ENCODE assay signal across 9 cellular contexts in genomic region chr9:21591221-21592062, GRCh38.
A peak's percentile ranks its signal among the peaks of the same experiment; 100 is the strongest.
DNase-seq lines count a peak whose midpoint lies in the region; ATAC-seq, FAIRE-seq and TF ChIP-seq lines count a peak whose summit lies in the region.
"Had no signal": no experiment of that assay in that cellular context is flagged by ENCODE, and none has a peak within 500 bp of the region (broad histone marks: within the 10 kb centered on the region; RNA-seq: fewer than 3 reads in every experiment).

No MANE protein-coding gene starts in this region.

- no peak overlapping the region for H2AFZ ChIP-seq in HepG2 (ENCODE audit: low read length)

- no peaks in the 10 kb centered on the region for H3K79me2 ChIP-seq in HepG2 (ENCODE audit: insufficient read depth, low read length)

- H3K4me2 ChIP-seq in HepG2 (ENCODE audit: low read depth, low read length): no peak overlapping the region

- H3K27me3 ChIP-seq in SJSA1 (replicated peaks) (no peaks in the 10 kb centered on the region), HepG2 (ENCODE audit: control insufficient read depth in 1 of 2, insufficient read depth in 2 of 2, low read length in 2 of 2) (no peaks in the 10 kb centered on the region)
- H3K27me3 ChIP-seq: cardiac muscle cell had no signal

- TF ChIP-seq RAD21 in HepG2 (CRISPR knock-in tag; IDR thresholded peaks at IDR 0.05): no peak

- POLR2A ChIA-PET in HEK293 (lab: Yijun Ruan, JAX): interaction anchor here (2.4 kb wide), 1 partner anchor 15 kb away, joined by 6 read pairs; no protein-coding TSS in a partner anchor
- POLR2A ChIA-PET in HepG2 (lab: Yijun Ruan, JAX): no interaction called here

- H3K36me3 ChIP-seq in HEK293 (ENCODE audit: control insufficient read depth in 2 of 2, insufficient read depth in 1 of 2, low read length in 2 of 2) (no peaks in the 10 kb centered on the region), SJSA1 (no peaks in the 10 kb centered on the region), HepG2 (replicated peaks in 1 of 2; ENCODE audit: control insufficient read depth in 1 of 2, insufficient read depth in 2 of 2, low read length in 2 of 2) (no peaks in the 10 kb centered on the region)
- H3K36me3 ChIP-seq: cardiac muscle cell had no signal

- H3K27ac ChIP-seq in HEK293 (ENCODE audit: extremely low read depth, low read depth, low read length): no peak overlapping the region
- peak overlapping the region; percentile 93 for H3K27ac ChIP-seq in SJSA1
- H3K27ac ChIP-seq in HepG2 (ENCODE audit: extremely low read length, insufficient read depth, low read length): no peak overlapping the region
- H3K27ac ChIP-seq: cardiac muscle cell had no signal

- no peak for TF ChIP-seq EP300 in HepG2 (IDR thresholded peaks at IDR 0.05; ENCODE audit: low read depth in 2 of 2, low read length in 2 of 2)
- no peak for TF ChIP-seq EP300 in HepG2 (CRISPR knock-in tag; IDR thresholded peaks at IDR 0.05; ENCODE audit: borderline replicate concordance)

- peak; percentile 60; the same call in 2 of the 3 replicates for ATAC-seq in HepG2
- ATAC-seq in GM18858 (IDR thresholded peaks at IDR 0.05; ENCODE audit: unreplicated experiment): no peak

- WGBS in HepG2 (ENCODE audit: low lambda C conversion rate): 6% methylated on average over 5 of the region's 5 CpGs

- CTCF ChIA-PET in HEK293 (lab: Yijun Ruan, JAX) (interaction anchor here (0.5 to 0.7 kb wide), 5 partner anchors 10 to 1651 kb away, joined by 3 to 5 read pairs (median 3); no protein-coding TSS in a partner anchor), HepG2 (lab: Yijun Ruan, JAX; ENCODE audit: low intra/inter-chr PET ratio, low total read pairs) (no interaction called here)

- no peak overlapping the region for H3K4me3 ChIP-seq in HEK293 (ENCODE audit: low read depth, low read length)
- H3K4me3 ChIP-seq in SJSA1: peak overlapping the region; percentile 36
- H3K4me3 ChIP-seq in HepG2 (replicated peaks in 1 of 3; ENCODE audit: insufficient read depth in 1 of 3, low read depth in 2 of 3, low read length in 3 of 3): no peak overlapping the region
- H3K4me3 ChIP-seq: cardiac muscle cell had no signal

- intact Hi-C loops in HepG2 (cut with micrococcal nuclease; ENCODE audit: unreplicated experiment): no loop called here

- no peak for FAIRE-seq in HepG2 (lab: Jason Lieb, UNC)

- DNase-seq in AG20443 (ENCODE audit: low spot score): peak; percentile 93
- peak; percentile 83 to 90 for DNase-seq in SJSA1 (ENCODE audit: low read depth in 1 of 2, low spot score in 2 of 2)
- peak; percentile 95 for DNase-seq in astrocyte of the hippocampus (ENCODE audit: low read depth, low spot score)
- DNase-seq in HepG2 (ENCODE audit: low spot score): peak; percentile 14
- peak; percentile 26 to 42 for DNase-seq in stimulated activated CD8-positive, alpha-beta memory T cell treated with anti-CD3 and anti-CD28 coated beads, Interleukin-7, amount 100 ng/mL, for 4 hours (ENCODE audit: low read depth in 2 of 2)
- DNase-seq in NCI-H2171 (lab: John Stamatoyannopoulos, UW): no peak

- TF ChIP-seq CTCF in HEK293 (tag by site-specific recombination; IDR thresholded peaks at IDR 0.05): no peak
- no peak for TF ChIP-seq CTCF in HepG2 (CRISPR knock-in tag; IDR thresholded peaks at IDR 0.05)

- in situ Hi-C loops in HepG2 (cut with HindIII; ENCODE audit: extremely low pct_ligation_motif_present, low pct_unique_long_range_greater_than_20kb): no loop called here

- no peaks in the 10 kb centered on the region for H4K20me1 ChIP-seq in HepG2 (ENCODE audit: insufficient read depth, low read length)

- TF ChIP-seq POLR2A in HepG2 (IDR thresholded peaks at IDR 0.05; ENCODE audit: insufficient read depth in 1 of 2, low read depth in 2 of 2, low read length in 2 of 2): no peak

- H3K4me1 ChIP-seq in HEK293 (ENCODE audit: control insufficient read depth, insufficient read depth, low read length) (no peaks in the 10 kb centered on the region), SJSA1 (replicated peaks) (peaks cover 16% of the 10 kb centered on the region), HepG2 (ENCODE audit: insufficient read depth, low read length) (no peaks in the 10 kb centered on the region)

- H3K9me3 ChIP-seq in HEK293 (ENCODE audit: control insufficient read depth, insufficient read depth, low read depth, low read length) (no peaks in the 10 kb centered on the region), SJSA1 (replicated peaks) (no peaks in the 10 kb centered on the region), HepG2 (ENCODE audit: low read length) (no peaks in the 10 kb centered on the region)

- no peak overlapping the region for H3K9ac ChIP-seq in HepG2 (ENCODE audit: insufficient read depth, low read depth, low read length)

- no TSS peak for BruUV-seq in HepG2 (replicated peaks; lab: Mats Ljungman, UMichigan)

TF ChIP-seq in HEK293, 187 proteins besides CTCF, POLR2A, EP300 and RAD21:
- TF ChIP-seq ZNF211 (tag by site-specific recombination; IDR thresholded peaks at IDR 0.05; ENCODE audit: low read depth) (no peak), ZNF26 (tag by site-specific recombination; IDR thresholded peaks at IDR 0.05) (no peak), PRDM1 (tag by site-specific recombination; IDR thresholded peaks at IDR 0.05) (peak; percentile 87), ZIC2 (tag by site-specific recombination; IDR thresholded peaks at IDR 0.05) (0 out of 2 replicates have a peak, but pooled peaks have one; percentile 28), TRIM28 (IDR thresholded peaks at IDR 0.05; ENCODE audit: borderline replicate concordance, low read length) (0 out of 2 replicates have a peak, but pooled peaks have one; percentile 32), ZBTB17 (tag by site-specific recombination; IDR thresholded peaks at IDR 0.05) (peak; percentile 68), ZNF660 (tag by site-specific recombination; IDR thresholded peaks at IDR 0.05) (peak; percentile 76), SP7 (tag by site-specific recombination; IDR thresholded peaks at IDR 0.05) (0 out of 2 replicates have a peak, but pooled peaks have one; percentile 20)

TF ChIP-seq in HepG2, 621 proteins besides CTCF, POLR2A, EP300 and RAD21:
- peak; percentile 39 to 55 for TF ChIP-seq MAFK (conservative IDR thresholded peaks at IDR 0.05 in 1 of 2, IDR thresholded peaks at IDR 0.05 in 1 of 2; ENCODE audit: low read length in 2 of 2)
- peak; percentile 57 for TF ChIP-seq MAFF (IDR thresholded peaks at IDR 0.05; ENCODE audit: low read depth, low read length)
- TF ChIP-seq FOSL2 (CRISPR knock-in tag; IDR thresholded peaks at IDR 0.05): peak; percentile 80
- TF ChIP-seq NFE2 (CRISPR knock-in tag; IDR thresholded peaks at IDR 0.05): peak; percentile 85; the same call in 1 of the 2 replicates
- peak; percentile 65; the same call in 1 of the 2 replicates for TF ChIP-seq CEBPB (IDR thresholded peaks at IDR 0.05; ENCODE audit: borderline replicate concordance, low read depth, low read length)
- no peak for TF ChIP-seq ZNF235 (CRISPR knock-in tag; IDR thresholded peaks at IDR 0.05; ENCODE audit: borderline replicate concordance)
- TF ChIP-seq ZBTB42 (CRISPR knock-in tag; IDR thresholded peaks at IDR 0.05): no peak
- TF ChIP-seq MYC (CRISPR knock-in tag; IDR thresholded peaks at IDR 0.05; ENCODE audit: borderline replicate concordance): no peak
- peak; percentile 64 for TF ChIP-seq NFE2L2 (IDR thresholded peaks at IDR 0.05; ENCODE audit: low read length)
- TF ChIP-seq ZNF260 (CRISPR knock-in tag; IDR thresholded peaks at IDR 0.05; ENCODE audit: borderline replicate concordance, low read depth): no peak
- no peak for TF ChIP-seq NR2F6 (IDR thresholded peaks at IDR 0.05)
- TF ChIP-seq NR2F6 (CRISPR knock-in tag; IDR thresholded peaks at IDR 0.05): no peak
- TF ChIP-seq POLR2AphosphoS2 (IDR thresholded peaks at IDR 0.05; ENCODE audit: low read depth, low read length): no peak
- TF ChIP-seq ZNF350 (CRISPR knock-in tag; IDR thresholded peaks at IDR 0.05; ENCODE audit: borderline replicate concordance, low read depth): no peak
